ENCODE assay signal across 1 cellular context in the genomic region with DNA sequence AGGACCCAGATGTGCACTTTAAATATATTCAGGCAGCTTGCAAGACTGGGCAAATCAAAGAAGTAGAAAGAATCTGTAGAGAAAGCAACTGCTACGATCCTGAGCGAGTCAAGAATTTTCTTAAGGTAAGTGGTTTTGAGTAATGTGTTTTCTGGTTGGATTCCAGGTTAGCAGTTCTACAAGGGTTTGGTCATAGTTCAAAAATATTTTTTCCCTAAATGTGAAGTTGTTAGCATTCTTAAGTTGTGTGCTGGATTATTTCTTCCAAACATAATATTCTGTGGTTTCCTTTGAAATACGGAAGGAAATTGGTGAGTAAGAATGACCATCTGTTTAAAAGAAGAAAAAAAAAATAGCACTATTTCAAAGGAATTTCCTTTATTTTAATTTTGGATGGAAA.
TF ChIP-seq lines count a peak whose summit lies in the region.

No MANE protein-coding gene starts in this region.

TF ChIP-seq in GM12878, 131 proteins besides CTCF, POLR2A, EP300 and RAD21:
- TF ChIP-seq NFXL1 (IDR thresholded peaks at IDR 0.05; ENCODE audit: borderline replicate concordance) (no peak), CREB1 (IDR thresholded peaks at IDR 0.05; ENCODE audit: low read depth) (no peak), CHD1 (IDR thresholded peaks at IDR 0.05; ENCODE audit: low read depth, low read length) (no peak), KAT2A (conservative IDR thresholded peaks at IDR 0.05; ENCODE audit: control insufficient read depth, low read depth, low read length) (no peak), FOXK2 (IDR thresholded peaks at IDR 0.05) (no peak), PML (IDR thresholded peaks at IDR 0.05; ENCODE audit: low read length) (no peak)
